ENCODE assay signal across 8 cellular contexts in the genomic region with DNA sequence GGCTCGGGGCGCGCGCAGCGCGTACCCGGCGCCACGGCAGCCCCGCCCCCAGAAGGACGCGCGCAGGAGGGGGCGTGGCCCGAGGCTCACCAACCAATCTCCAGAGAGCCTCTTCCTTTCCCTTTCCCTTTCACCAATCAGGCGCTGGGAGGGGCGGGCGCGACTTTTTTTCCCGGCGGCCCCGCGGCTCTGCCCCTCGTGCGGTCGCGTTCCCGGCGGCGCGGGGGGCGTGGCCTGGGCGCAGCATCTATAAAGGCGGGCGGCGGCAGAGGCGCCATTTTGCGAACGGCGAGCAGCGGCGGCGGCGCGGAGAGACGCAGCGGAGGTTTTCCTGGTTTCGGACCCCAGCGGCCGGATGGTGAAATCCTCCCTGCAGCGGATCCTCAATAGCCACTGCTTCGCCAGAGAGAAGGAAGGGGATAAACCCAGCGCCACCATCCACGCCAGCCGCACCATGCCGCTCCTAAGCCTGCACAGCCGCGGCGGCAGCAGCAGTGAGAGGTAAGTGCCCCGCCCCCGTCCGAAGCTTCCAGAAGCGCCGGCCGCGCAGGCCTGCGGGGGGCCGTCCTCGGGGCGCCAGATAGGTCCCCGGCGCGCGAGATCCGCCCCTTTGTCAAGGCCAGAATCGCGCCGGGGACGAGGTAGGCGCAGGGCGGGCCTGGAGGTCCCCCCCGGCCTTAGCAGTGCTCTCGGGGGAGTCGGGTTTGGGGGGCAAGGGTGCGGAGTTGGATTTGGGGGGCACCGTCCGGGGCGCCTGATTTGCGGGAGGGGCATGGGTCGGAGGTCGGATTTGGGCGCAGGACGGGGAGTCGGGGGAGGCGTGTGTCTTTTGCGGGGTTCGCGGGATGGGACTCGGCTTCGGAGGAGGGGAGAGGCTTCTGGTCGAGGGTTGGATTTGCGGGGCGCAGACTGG. TPM values are rescaled to one million over a fixed set of nuclear protein-coding genes. Genes with fewer than 3 reads are reported as not detected.
A peak's percentile ranks its signal among the peaks of the same experiment; 100 is the strongest.
DNase-seq lines count a peak whose midpoint lies in the region; ATAC-seq and TF ChIP-seq lines count a peak whose summit lies in the region.

No MANE protein-coding gene starts in this region.

- DNase-seq in Daoy (ENCODE audit: low read depth) (peak; percentile 97), GM23338 (ENCODE audit: low spot score) (peak; percentile 96), RWPE2 (ENCODE audit: low spot score) (peak; percentile 89), fibroblast of the conjunctiva (ENCODE audit: low read depth) (peak; percentile 93)
- DNase-seq in activated effector memory CD4-positive, alpha-beta T cell treated with anti-CD3 and anti-CD28 coated beads, Interleukin-2, amount 50 U/mL, for 16 hours, result peak; percentile 100
- DNase-seq in stimulated activated naive CD8-positive, alpha-beta T cell treated with anti-CD3 and anti-CD28 coated beads, Interleukin-15, amount 100 ng/mL, for 72 hours, result peak; percentile 99 to 100

- peak overlapping the region; percentile 89 for H3K4me2 ChIP-seq in GM23338
- peak overlapping the region; percentile 81 for H3K4me2 ChIP-seq in Loucy (ENCODE audit: low read depth, low read length, poor library complexity, severe bottlenecking)
- no peak overlapping the region for H3K4me2 ChIP-seq in neural cell (ENCODE audit: low read length)

- peak overlapping the region; percentile 97 for H3K27ac Mint-ChIP-seq in GM23338
- H3K27ac Mint-ChIP-seq in stimulated activated naive CD8-positive, alpha-beta T cell treated with anti-CD3 and anti-CD28 coated beads, Interleukin-15, amount 100 ng/mL, for 72 hours, result peak overlapping the region; percentile 96 to 100

- peaks cover 26% of the 10 kb centered on the region for H4K20me1 ChIP-seq in GM23338 (replicated peaks; ENCODE audit: insufficient read depth)
- peaks cover 49% of the 10 kb centered on the region for H4K20me1 ChIP-seq in Loucy (ENCODE audit: insufficient read depth, low read length, poor library complexity, severe bottlenecking)
- H4K20me1 ChIP-seq in neural cell (ENCODE audit: insufficient read depth), result peaks cover 42% of the 10 kb centered on the region

- peak; percentile 58 for TF ChIP-seq EP300 in neural cell (conservative IDR thresholded peaks at IDR 0.05; ENCODE audit: poor library complexity, severe bottlenecking)

- peak; percentile 58 for ATAC-seq in GM23338
- peak; percentile 73 for ATAC-seq in RWPE2 (ENCODE audit: low read depth)
- peak; percentile 74 for ATAC-seq in stimulated activated naive CD8-positive, alpha-beta T cell treated with anti-CD3 and anti-CD28 coated beads, Interleukin-15, amount 100 ng/mL, for 72 hours

- H3K27ac ChIP-seq in GM23338 (ENCODE audit: low read depth), result peak overlapping the region; percentile 55; the same call in 1 of the 2 replicates
- peak overlapping the region; percentile 87 for H3K27ac ChIP-seq in RWPE2 (ENCODE audit: poor library complexity, severe bottlenecking)
- peak overlapping the region; percentile 94 for H3K27ac ChIP-seq in neural cell (ENCODE audit: low read length)

- H3K4me3 ChIP-seq in GM23338, result peak overlapping the region; percentile 98
- peak overlapping the region; percentile 94 for H3K4me3 ChIP-seq in Loucy (ENCODE audit: low read length, poor library complexity, severe bottlenecking)
- peak overlapping the region; percentile 95 for H3K4me3 ChIP-seq in RWPE2 (ENCODE audit: severe bottlenecking)
- peak overlapping the region; percentile 99 for H3K4me3 ChIP-seq in neural cell (ENCODE audit: low read length)

- no peak overlapping the region for H2AFZ ChIP-seq in GM23338
- no peak overlapping the region for H2AFZ ChIP-seq in Loucy (ENCODE audit: low read length)
- H2AFZ ChIP-seq in neural cell (ENCODE audit: low read depth, low read length), result peak overlapping the region; percentile 76

- H3K9me2 ChIP-seq in GM23338 (ENCODE audit: insufficient read depth) (no peaks in the 10 kb centered on the region), Loucy (replicated peaks; ENCODE audit: low read depth, low read length) (no peaks in the 10 kb centered on the region), neural cell (ENCODE audit: insufficient read depth, low read length) (no peaks in the 10 kb centered on the region)

- H3K36me3 Mint-ChIP-seq in GM23338 (ENCODE audit: low read depth), result peaks cover 33% of the 10 kb centered on the region

- peaks cover 20% of the 10 kb centered on the region for H3K4me1 Mint-ChIP-seq in GM23338
- peaks cover 52% of the 10 kb centered on the region for H3K4me1 Mint-ChIP-seq in stimulated activated naive CD8-positive, alpha-beta T cell treated with anti-CD3 and anti-CD28 coated beads, Interleukin-15, amount 100 ng/mL, for 72 hours

- no peak; a peak in 1 of 4 replicates for TF ChIP-seq CTCF in GM23338 (conservative IDR thresholded peaks at IDR 0.05; ENCODE audit: low read depth in 2 of 2)
- TF ChIP-seq CTCF in Loucy (conservative IDR thresholded peaks at IDR 0.05; ENCODE audit: low read length), result peak; percentile 12; the same call in 1 of the 2 replicates
- no peak for TF ChIP-seq CTCF in RWPE2 (IDR thresholded peaks at IDR 0.05; ENCODE audit: poor library complexity, severe bottlenecking)
- peak; percentile 57 for TF ChIP-seq CTCF in neural cell (IDR thresholded peaks at IDR 0.05; ENCODE audit: poor library complexity, severe bottlenecking)

- H3K27me3 ChIP-seq in GM23338 (ENCODE audit: insufficient read depth) (no peaks in the 10 kb centered on the region), Loucy (ENCODE audit: insufficient read depth, low read length, poor library complexity, severe bottlenecking) (peaks cover 12% of the 10 kb centered on the region), RWPE2 (ENCODE audit: insufficient read depth, poor library complexity, severe bottlenecking) (no peaks in the 10 kb centered on the region), neural cell (ENCODE audit: insufficient read depth, low read depth, low read length) (no peaks in the 10 kb centered on the region)

- TF ChIP-seq RAD21 in neural cell (conservative IDR thresholded peaks at IDR 0.05), result peak; percentile 42

- H3K4me1 ChIP-seq in GM23338 (ENCODE audit: insufficient read depth) (peaks cover 18% of the 10 kb centered on the region), Loucy (ENCODE audit: insufficient read depth, low read length, poor library complexity, severe bottlenecking) (peaks cover 34% of the 10 kb centered on the region), RWPE2 (ENCODE audit: insufficient read depth, poor library complexity, severe bottlenecking) (peaks cover 8% of the 10 kb centered on the region)

- H3K36me3 ChIP-seq in GM23338 (ENCODE audit: insufficient read depth) (peaks cover 4% of the 10 kb centered on the region; the same call in 1 of the 2 replicates), Loucy (ENCODE audit: insufficient read depth, low read length) (peaks cover 19% of the 10 kb centered on the region; the same call in 1 of the 2 replicates), RWPE2 (ENCODE audit: low read depth) (peaks cover 39% of the 10 kb centered on the region), neural cell (ENCODE audit: insufficient read depth, low read length) (no peaks in the 10 kb centered on the region)

- H3K9me3 ChIP-seq in Loucy (ENCODE audit: insufficient read depth, low read depth, low read length) (no peaks in the 10 kb centered on the region), RWPE2 (ENCODE audit: severe bottlenecking) (no peaks in the 10 kb centered on the region), neural cell (ENCODE audit: low read length) (no peaks in the 10 kb centered on the region)

- H3K79me2 ChIP-seq in GM23338 (replicated peaks; ENCODE audit: insufficient read depth), result peaks cover 45% of the 10 kb centered on the region
- H3K79me2 ChIP-seq in Loucy (ENCODE audit: insufficient read depth, low read length), result peaks cover 49% of the 10 kb centered on the region
- peaks cover 42% of the 10 kb centered on the region for H3K79me2 ChIP-seq in neural cell (replicated peaks; ENCODE audit: insufficient read depth, low read length)

- peaks cover 24% of the 10 kb centered on the region for H3K27me3 Mint-ChIP-seq in GM23338 (ENCODE audit: insufficient read depth, low read depth, poor library complexity)
- no peaks in the 10 kb centered on the region for H3K27me3 Mint-ChIP-seq in stimulated activated naive CD8-positive, alpha-beta T cell treated with anti-CD3 and anti-CD28 coated beads, Interleukin-15, amount 100 ng/mL, for 72 hours

- H3K9me3 Mint-ChIP-seq in GM23338, result peaks cover 7% of the 10 kb centered on the region; the same call in 1 of the 3 replicates
- H3K9me3 Mint-ChIP-seq in stimulated activated naive CD8-positive, alpha-beta T cell treated with anti-CD3 and anti-CD28 coated beads, Interleukin-15, amount 100 ng/mL, for 72 hours, result no peaks in the 10 kb centered on the region

- peak overlapping the region; percentile 96 for H3K9ac ChIP-seq in Loucy (ENCODE audit: low read depth, low read length, poor library complexity, severe bottlenecking)
- peak overlapping the region; percentile 99 for H3K9ac ChIP-seq in neural cell (ENCODE audit: low read length)

- peak overlapping the region; percentile 93 for H3K4me3 Mint-ChIP-seq in GM23338
- peak overlapping the region; percentile 84 to 90 for H3K4me3 Mint-ChIP-seq in stimulated activated naive CD8-positive, alpha-beta T cell treated with anti-CD3 and anti-CD28 coated beads, Interleukin-15, amount 100 ng/mL, for 72 hours

- H3F3A ChIP-seq in GM23338 (replicated peaks; ENCODE audit: low read depth) (peaks cover 34% of the 10 kb centered on the region), Loucy (ENCODE audit: low read depth) (peaks cover 18% of the 10 kb centered on the region), neural cell (ENCODE audit: insufficient read depth, low read length, poor library complexity, severe bottlenecking) (peaks cover 4% of the 10 kb centered on the region)

RNA-seq across cellular contexts. Expression of a gene that starts 12.5 kb away (rescaled TPM):
- total RNA-seq in Daoy (2014; rRNA removed; shearing (Covaris generic)), result not detected in 2 replicates
- total RNA-seq in GM23338 (2014; rRNA removed; shearing (Covaris generic)), result not detected in 2 replicates
- polyA plus RNA-seq in GM23338 (2016; fragmentation: Nextera tagmentation; extraction: Ambion mirVana) (not detected in 2 replicates), neural cell (not detected in 2 replicates)
- polyA minus RNA-seq in neural cell, result not detected in 2 replicates

RNA-seq across cellular contexts. Expression of a gene that starts 13.3 kb away (rescaled TPM):
- total RNA-seq in Daoy (2014; rRNA removed; shearing (Covaris generic)), result 1.6 TPM in 1 of 2 replicates, not detected in the other
- total RNA-seq in GM23338 (2014; rRNA removed; shearing (Covaris generic)), result 2.4 and 4.5 TPM in 2 replicates
- polyA plus RNA-seq in GM23338 (2016; fragmentation: Nextera tagmentation; extraction: Ambion mirVana) (3.1 and 3.7 TPM in 2 replicates), neural cell (1.3 and 1.4 TPM in 2 replicates)
- polyA minus RNA-seq in neural cell, result 4.9 TPM in 1 of 2 replicates, not detected in the other

RNA-seq across cellular contexts. Expression of a gene that starts 20.4 kb away (rescaled TPM):
- 0.51 and 2.2 TPM in 2 replicates for total RNA-seq in Daoy (2014; rRNA removed; shearing (Covaris generic))
- total RNA-seq in GM23338 (2014; rRNA removed; shearing (Covaris generic)), result 2.6 and 6.8 TPM in 2 replicates
- polyA plus RNA-seq in GM23338 (2016; fragmentation: Nextera tagmentation; extraction: Ambion mirVana) (1.4 and 1.9 TPM in 2 replicates), neural cell (57.5 and 71.5 TPM in 2 replicates)
- polyA minus RNA-seq in neural cell, result 12.7 and 12.8 TPM in 2 replicates

RNA-seq across cellular contexts. Expression of a gene that starts 32.9 kb away (rescaled TPM):
- 26.3 and 47.7 TPM in 2 replicates for total RNA-seq in Daoy (2014; rRNA removed; shearing (Covaris generic))
- total RNA-seq in GM23338 (2014; rRNA removed; shearing (Covaris generic)), result 79.1 and 128 TPM in 2 replicates
- polyA plus RNA-seq in GM23338 (2016; fragmentation: Nextera tagmentation; extraction: Ambion mirVana) (67.7 and 76.0 TPM in 2 replicates), neural cell (14.4 and 51.6 TPM in 2 replicates)
- polyA minus RNA-seq in neural cell, result 50.2 and 51.4 TPM in 2 replicates

RNA-seq across cellular contexts. Expression of a gene that starts 33.4 kb away (rescaled TPM):
- 70.9 and 101 TPM in 2 replicates for total RNA-seq in Daoy (2014; rRNA removed; shearing (Covaris generic))
- total RNA-seq in GM23338 (2014; rRNA removed; shearing (Covaris generic)), result 175 and 210 TPM in 2 replicates
- polyA plus RNA-seq in GM23338 (2016; fragmentation: Nextera tagmentation; extraction: Ambion mirVana) (142 and 146 TPM in 2 replicates), neural cell (219 and 254 TPM in 2 replicates)
- polyA minus RNA-seq in neural cell, result 64.6 and 80.1 TPM in 2 replicates

Comparison
In these comparisons a context has a peak if more than half of its experiments do, and no peak if none do; other contexts are left out.
1. Peak in every context shown above with its lines: DNase-seq, ATAC-seq, H3K4me3 ChIP-seq and H3K27ac ChIP-seq.
2. CTCF ChIP-seq: peak in Loucy (single experiment) and neural cell (single experiment); none in GM23338 (0 of 2) and RWPE2 (single experiment).